ENCODE assay signal across 10 cellular contexts in the genomic region with DNA sequence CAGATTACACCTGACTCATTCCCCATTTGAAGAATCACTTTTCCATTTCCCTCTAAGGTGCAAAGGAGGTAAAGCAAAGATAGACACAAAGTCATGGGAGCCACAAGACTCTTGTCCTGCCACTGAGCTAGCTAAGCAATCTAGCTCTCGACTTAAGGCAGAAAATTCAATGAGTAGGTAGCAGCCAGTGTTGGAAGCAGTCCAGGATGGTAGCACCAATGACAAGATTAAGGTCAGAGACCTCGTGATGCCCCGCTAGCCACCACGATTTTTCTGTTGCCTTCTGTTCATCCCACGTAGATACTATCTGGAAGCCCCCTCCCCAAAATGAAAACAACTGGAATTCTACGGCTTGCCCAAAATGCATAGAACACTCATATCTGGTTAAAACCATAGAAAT. TPM values are rescaled to one million over a fixed set of nuclear protein-coding genes. Genes with fewer than 3 reads are reported as not detected.
DNase-seq lines count a peak whose midpoint lies in the region; ATAC-seq and TF ChIP-seq lines count a peak whose summit lies in the region.
"Had no signal": no experiment of that assay in that cellular context is flagged by ENCODE, and none has a peak within 500 bp of the region (broad histone marks: within the 10 kb centered on the region; RNA-seq: fewer than 3 reads in every experiment).

No MANE protein-coding gene starts in this region.

- ATAC-seq in gastrocnemius medialis (no peak), HG02970 (IDR thresholded peaks at IDR 0.05; ENCODE audit: low FRiP score, unreplicated experiment) (no peak)

- no peak overlapping the region for H2AFZ ChIP-seq in PC-9

- intact Hi-C loops in PC-9 (cut with micrococcal nuclease; ENCODE audit: unreplicated experiment), result loop anchor here (5.0 kb wide), 2 partner anchors 147 to 272 kb away; no protein-coding TSS in a partner anchor
- intact Hi-C loops in gastrocnemius medialis (cut with DNase I; ENCODE audit: low total_unique reads), result no loop called here

- H3K27me3 ChIP-seq in PC-9 (ENCODE audit: insufficient read depth, low read depth) (0 out of 2 replicates have a peak, but pooled peaks cover 3% of the 10 kb centered on the region), gastrocnemius medialis (no peaks in the 10 kb centered on the region)

- no peaks in the 10 kb centered on the region for H4K20me1 ChIP-seq in PC-9 (ENCODE audit: insufficient read depth)

- peak; percentile 23 for TF ChIP-seq POLR2A in GM19193 (IDR thresholded peaks at IDR 0.05; ENCODE audit: extremely low read depth, insufficient read depth, insufficient read length)
- TF ChIP-seq POLR2A in erythroblast (IDR thresholded peaks at IDR 0.05; ENCODE audit: low read length), result peak; percentile 30
- TF ChIP-seq POLR2A in gastrocnemius medialis (IDR thresholded peaks at IDR 0.05), result no peak

- in situ Hi-C loops in gastrocnemius medialis (cut with MboI; ENCODE audit: low sequenced_read_pairs in 4 of 4), result loop anchor here (5.0 to 25.0 kb wide), 4 partner anchors 132 to 144 kb away; partner anchors contain the start of gene TNFRSF1A (in 1 of the 4)

- H3K4me2 ChIP-seq in PC-9, result peak overlapping the region; percentile 96

- CTCF ChIA-PET in PC-9 (lab: Charles Lee), result no interaction called here

- 0 out of 2 replicates have a peak overlapping the region, but pooled peaks have one; percentile 76 for H3K4me3 ChIP-seq in PC-9
- H3K4me3 ChIP-seq in gastrocnemius medialis, result peak overlapping the region in 3 of 4 donors; percentile 81 to 90 (median 89)

- POLR2A ChIA-PET in PC-9 (lab: Charles Lee; ENCODE audit: unreplicated experiment), result no interaction called here

- H3K36me3 ChIP-seq in PC-9 (ENCODE audit: low read depth) (no peaks in the 10 kb centered on the region), gastrocnemius medialis (peaks cover 0 to 21% of the 10 kb centered on the region in 2 donors)

- no peaks in the 10 kb centered on the region for H3K9me2 ChIP-seq in PC-9 (ENCODE audit: insufficient read depth)

- H3K9me3 ChIP-seq in PC-9 (ENCODE audit: insufficient read depth, low read depth) (no peaks in the 10 kb centered on the region), gastrocnemius medialis (no peaks in the 10 kb centered on the region)

- DNase-seq in PC-9 (no peak), erythroblast (lab: John Stamatoyannopoulos, UW) (peak in 1 of 2 experiments; percentile 14), gastrocnemius medialis (peak in 1 of 2 donors; percentile 45), Ammon's horn (ENCODE audit: low spot score) (no peak), GM20000 (ENCODE audit: low spot score) (no peak)
- DNase-seq: cerebellar nuclear complex, NCI-H1092 treated with DMSO at 0.1 percent for 48 hours, T-helper 9 cell had no signal

- H3K27ac ChIP-seq in PC-9, result no peak overlapping the region
- H3K27ac ChIP-seq in gastrocnemius medialis, result peak overlapping the region; percentile 84 to 96 (median 93)

- H3F3A ChIP-seq in PC-9 (ENCODE audit: insufficient read depth, low read depth), result peaks cover 12% of the 10 kb centered on the region

- no peaks in the 10 kb centered on the region; the same call in 1 of the 2 replicates for H3K79me2 ChIP-seq in PC-9 (ENCODE audit: low read depth)

- TF ChIP-seq CTCF in PC-9 (conservative IDR thresholded peaks at IDR 0.05) (no peak), gastrocnemius medialis (IDR thresholded peaks at IDR 0.05 in 4 of 5, conservative IDR thresholded peaks at IDR 0.05 in 1 of 5) (no peak), GM20000 (IDR thresholded peaks at IDR 0.05; ENCODE audit: extremely low read depth, missing control alignments) (no peak)

- BruUV-seq in PC-9 (replicated peaks; lab: Mats Ljungman, UMichigan), result no TSS peak

- H3K4me1 ChIP-seq in PC-9 (replicated peaks; ENCODE audit: insufficient read depth), result peaks cover 15% of the 10 kb centered on the region
- H3K4me1 ChIP-seq in gastrocnemius medialis, result peaks cover 21 to 23% of the 10 kb centered on the region in 2 donors

RNA-seq across cellular contexts. Expression of gene VAMP1, which starts 1.4 kb away (rescaled TPM):
- total RNA-seq in PC-9 (2021) (7.7 and 9.1 TPM in 2 replicates), gastrocnemius medialis (1 to 10 TPM; 1.1 to 2.0 (median 1.4) TPM)

RNA-seq across cellular contexts. Expression of gene TAPBPL, which starts 17.2 kb away (rescaled TPM):
- total RNA-seq in PC-9 (2021) (26.0 and 27.8 TPM in 2 replicates), gastrocnemius medialis (1 to 10 TPM; 3.8 to 8.6 (median 5.8) TPM)

RNA-seq across cellular contexts. Expression of gene MRPL51, which starts 24.0 kb away (rescaled TPM):
- total RNA-seq in PC-9 (2021), result 432 and 456 TPM in 2 replicates
- total RNA-seq in gastrocnemius medialis, result 100 to 1,000 TPM in 3 of 4 donors, 10 to 100 TPM in 1; 76.6 to 147 (median 124) TPM

RNA-seq across cellular contexts. Expression of gene CD27, which starts 24.3 kb away (rescaled TPM):
- total RNA-seq in PC-9 (2021) (not detected in 2 replicates), gastrocnemius medialis (under 1 TPM in 1 of 4 donors, not detected in 3; 0.55 TPM)

RNA-seq across cellular contexts. Expression of gene NCAPD2, which starts 24.8 kb away (rescaled TPM):
- total RNA-seq in PC-9 (2021), result 220 and 266 TPM in 2 replicates
- total RNA-seq in gastrocnemius medialis, result 100 to 1,000 TPM in 1 of 4 donors, 10 to 100 TPM in 3; 12.3 to 250 (median 13.3) TPM

Comparison
In these comparisons a context has a peak if more than half of its experiments do, and no peak if none do; other contexts are left out.
1. POLR2A ChIP-seq: peak in GM19193 (single experiment) and erythroblast (single experiment); none in gastrocnemius medialis (0 of 2).